ENCODE assay signal across 16 cellular contexts in genomic region chr16:85195271-85195647, GRCh38.
"Had no signal": no experiment of that assay in that cellular context is flagged by ENCODE, and none has a peak within 500 bp of the region (broad histone marks: within the 10 kb centered on the region; RNA-seq: fewer than 3 reads in every experiment).

No MANE protein-coding gene starts in this region.

- DNase-seq: activated B cell treated with CpG ODN at 0.5 μM for 24 hours; activated CD4-positive, alpha-beta T cell treated with anti-CD3 and anti-CD28 coated beads, Interleukin-2, amount 10 ng/mL, durations not matched to agents 24 days and 14 days; activated CD8-positive, alpha-beta memory T cell treated with anti-CD3 and anti-CD28 coated beads, Interleukin-2, amount 50 U/mL, for 4 hours; activated CD8-positive, alpha-beta T cell treated with anti-CD3 and anti-CD28 coated beads, Interleukin-2, amount 10 ng/mL, durations not matched to agents 7 days and 5 days; activated naive CD8-positive, alpha-beta T cell treated with anti-CD3 and anti-CD28 coated beads for 36 hours; anterior cingulate cortex; dermis blood vessel endothelial cell; effector memory CD8-positive, alpha-beta T cell; islet precursor cell; psoas muscle; stimulated activated CD4-positive, alpha-beta T cell treated with anti-CD3 and anti-CD28 coated beads, Interleukin-12 subunit alpha, Interleukin-12 subunit beta, amount 100 ng/mL, for 4 hours; stimulated activated CD4-positive, alpha-beta T cell treated with anti-CD3 and anti-CD28 coated beads, Interleukin-2, amount 100 ng/mL, for 24 hours; trophoblast cell had no signal

- H3K9me3 ChIP-seq: psoas muscle had no signal

- H3K4me3 ChIP-seq: psoas muscle had no signal

- ATAC-seq: activated CD8-positive, alpha-beta T cell treated with anti-CD3 and anti-CD28 coated beads, Interleukin-2, amount 10 ng/mL, durations not matched to agents 7 days and 5 days; effector memory CD8-positive, alpha-beta T cell; left lobe of liver; natural killer cell treated with Interleukin-12 subunit alpha and Interleukin-12 subunit beta and Interleukin-15 and Interleukin-18, amount 100 ng/mL, for 72 hours; psoas muscle; stimulated activated memory B cell treated with anti-CD40 and anti-IgM and Interleukin-4, amounts not matched to agents 10 μg/mL and 1 μg/mL and 100 μg/mL, for 72 hours had no signal

- H3K27ac ChIP-seq: psoas muscle had no signal
